Comparison of ENCODE assay signal across 1 cellular context in the genomic region with DNA sequence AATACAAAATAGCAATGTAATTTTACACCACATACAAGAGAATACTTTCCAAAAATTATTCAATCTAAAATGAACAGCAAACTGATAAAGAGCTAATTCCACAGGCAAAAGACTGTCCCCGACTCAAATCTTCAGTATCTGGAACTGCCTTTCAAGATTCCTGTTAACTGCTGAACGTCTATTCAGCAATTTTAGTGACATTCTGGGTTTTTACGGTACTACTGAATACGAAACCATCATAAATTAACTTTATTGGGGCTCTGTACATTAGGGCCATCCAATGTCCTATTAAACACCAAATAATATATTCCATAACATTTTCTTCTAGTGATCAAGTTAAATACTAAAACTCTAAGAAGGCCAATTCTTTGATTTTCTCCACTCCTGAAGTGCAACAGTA.
TF ChIP-seq lines count a peak whose summit lies in the region.

No MANE protein-coding gene starts in this region.

TF ChIP-seq in K562, 482 proteins besides CTCF, POLR2A, EP300 and RAD21:
- TF ChIP-seq HDAC1 (IDR thresholded peaks at IDR 0.05) (no peak), ATF3 (IDR thresholded peaks at IDR 0.05) (no peak), ATF3 (CRISPR knock-in tag; conservative IDR thresholded peaks at IDR 0.05) (no peak), ZNF316 (IDR thresholded peaks at IDR 0.05) (peak; percentile 84), HBP1 (CRISPR knock-in tag; IDR thresholded peaks at IDR 0.05) (no peak), C11orf30 (IDR thresholded peaks at IDR 0.05; ENCODE audit: low read depth) (peak; percentile 83), SMAD1 (IDR thresholded peaks at IDR 0.05; ENCODE audit: low read depth, low read length, partially characterized antibody) (no peak), ZNF232 (CRISPR knock-in tag; IDR thresholded peaks at IDR 0.05) (no peak), ZNF766 (CRISPR knock-in tag; conservative IDR thresholded peaks at IDR 0.05) (no peak), TEAD4 (IDR thresholded peaks at IDR 0.05; ENCODE audit: low read length) (no peak), TEAD4 (CRISPR knock-in tag; IDR thresholded peaks at IDR 0.05; ENCODE audit: borderline replicate concordance) (no peak), MAFF (IDR thresholded peaks at IDR 0.05; ENCODE audit: low read length) (peak; percentile 50; the same call in 1 of the 2 replicates), MAFG (tag; conservative IDR thresholded peaks at IDR 0.05) (peak; percentile 67)
TF ChIP-seq in K562: peak in this region for 4.
